Comparison of ENCODE assay signal across 9 cellular contexts in genomic region chr5:151315998-151316597, GRCh38. TPM values are rescaled to one million over a fixed set of nuclear protein-coding genes. Genes with fewer than 3 reads are reported as not detected.
DNase-seq lines count a peak whose midpoint lies in the region; ATAC-seq and TF ChIP-seq lines count a peak whose summit lies in the region.
"Had no signal": no experiment of that assay in that cellular context is flagged by ENCODE, and none has a peak within 500 bp of the region (broad histone marks: within the 10 kb centered on the region; RNA-seq: fewer than 3 reads in every experiment).

No MANE protein-coding gene starts in this region.

- no peaks in the 10 kb centered on the region for H3K9me3 ChIP-seq in naive thymus-derived CD4-positive, alpha-beta T cell (ENCODE audit: control insufficient read depth in 2 of 3, low read length in 3 of 3)

- H3K4me3 ChIP-seq in epithelial cell of proximal tubule (ENCODE audit: low read depth, low read length): no peak overlapping the region
- H3K4me3 ChIP-seq in naive thymus-derived CD4-positive, alpha-beta T cell (ENCODE audit: low read length): no peak overlapping the region

- no peaks in the 10 kb centered on the region for H3K36me3 ChIP-seq in naive thymus-derived CD4-positive, alpha-beta T cell (ENCODE audit: control insufficient read depth in 2 of 3, insufficient read depth in 3 of 3, low read length in 3 of 3)

- peak; percentile 86 for DNase-seq in AG08396 (ENCODE audit: low spot score)
- peak; percentile 82 for DNase-seq in GM13976 (ENCODE audit: low spot score)
- peak; percentile 55 for DNase-seq in NCI-H2227 treated with DMSO at 0.1 percent for 48 hours (lab: John Stamatoyannopoulos, UW)
- peak; percentile 62 for DNase-seq in activated CD4-positive, alpha-beta memory T cell treated with anti-CD3 and anti-CD28 coated beads, Interleukin-2, amount 10 ng/mL, durations not matched to agents 7 days and 5 days
- DNase-seq in epithelial cell of proximal tubule (ENCODE audit: low read depth): no peak
- peak in 6 of 9 donors; percentile 6 to 55 (median 11) for DNase-seq in naive thymus-derived CD4-positive, alpha-beta T cell
- DNase-seq in stimulated activated naive CD4-positive, alpha-beta T cell treated with Interleukin-2 at 50 U/mL for 16 hours (lab: John Stamatoyannopoulos, UW): peak; percentile 47

- H3K4me1 ChIP-seq in naive thymus-derived CD4-positive, alpha-beta T cell (ENCODE audit: control insufficient read depth in 2 of 2, insufficient read depth in 2 of 2, low read length in 2 of 2): no peaks in the 10 kb centered on the region

- no peaks in the 10 kb centered on the region for H3K9me3 Mint-ChIP-seq in activated CD4-positive, alpha-beta memory T cell treated with anti-CD3 and anti-CD28 coated beads, Interleukin-2, amount 10 ng/mL, durations not matched to agents 7 days and 5 days
- peaks cover 3 to 11% (median 5%) of the 10 kb centered on the region in 11 donors for H3K9me3 Mint-ChIP-seq in naive thymus-derived CD4-positive, alpha-beta T cell

- in situ Hi-C loops in GM13976 (cut with MboI; ENCODE audit: low sequenced_read_pairs, unreplicated experiment): no loop called here

- no peak overlapping the region for H3K27ac Mint-ChIP-seq in activated CD4-positive, alpha-beta memory T cell treated with anti-CD3 and anti-CD28 coated beads, Interleukin-2, amount 10 ng/mL, durations not matched to agents 7 days and 5 days
- H3K27ac Mint-ChIP-seq in naive thymus-derived CD4-positive, alpha-beta T cell: no peak overlapping the region
- H3K27ac Mint-ChIP-seq: stimulated activated naive CD8-positive, alpha-beta T cell treated with anti-CD3 and anti-CD28 coated beads, Interleukin-15, Interleukin-2, amounts not matched to agents 100 ng/mL and 50 ng/mL, for 24 hours had no signal

- H3K4me3 Mint-ChIP-seq in activated CD4-positive, alpha-beta memory T cell treated with anti-CD3 and anti-CD28 coated beads, Interleukin-2, amount 10 ng/mL, durations not matched to agents 7 days and 5 days: no peak overlapping the region
- H3K4me3 Mint-ChIP-seq in naive thymus-derived CD4-positive, alpha-beta T cell: no peak overlapping the region
- H3K4me3 Mint-ChIP-seq: stimulated activated naive CD8-positive, alpha-beta T cell treated with anti-CD3 and anti-CD28 coated beads, Interleukin-15, Interleukin-2, amounts not matched to agents 100 ng/mL and 50 ng/mL, for 24 hours had no signal

- CTCF ChIA-PET in activated CD4-positive, alpha-beta memory T cell treated with anti-CD3 and anti-CD28 coated beads, Interleukin-2, amount 10 ng/mL, durations not matched to agents 7 days and 5 days (lab: Charles Lee): interaction anchor here (0.6 to 1.6 kb wide), 31 partner anchors 8 to 470 kb away, joined by 3 to 10 read pairs (median 3); partner anchors contain the start of genes CCDC69, GM2A, IRGM and SLC36A2
- CTCF ChIA-PET in naive thymus-derived CD4-positive, alpha-beta T cell (lab: Charles Lee): interaction anchor here (0.6 to 1.2 kb wide), 3 partner anchors 64 to 191 kb away, joined by 3 to 5 read pairs (median 4); partner anchors contain the start of gene GM2A

- ATAC-seq in HG02870 (IDR thresholded peaks at IDR 0.05; ENCODE audit: unreplicated experiment): peak; percentile 79
- ATAC-seq in naive thymus-derived CD4-positive, alpha-beta T cell: peak; percentile 75

- H3K27me3 Mint-ChIP-seq in activated CD4-positive, alpha-beta memory T cell treated with anti-CD3 and anti-CD28 coated beads, Interleukin-2, amount 10 ng/mL, durations not matched to agents 7 days and 5 days: peaks cover 11% of the 10 kb centered on the region
- peaks cover 0 to 14% (median 6%) of the 10 kb centered on the region in 5 donors for H3K27me3 Mint-ChIP-seq in naive thymus-derived CD4-positive, alpha-beta T cell
- H3K27me3 Mint-ChIP-seq: stimulated activated naive CD8-positive, alpha-beta T cell treated with anti-CD3 and anti-CD28 coated beads, Interleukin-15, Interleukin-2, amounts not matched to agents 100 ng/mL and 50 ng/mL, for 24 hours had no signal

- peak; percentile 88 for TF ChIP-seq CTCF in GM13976 (IDR thresholded peaks at IDR 0.05; ENCODE audit: borderline replicate concordance, control extremely low read depth, extremely low read depth, insufficient read depth, missing control alignments)
- TF ChIP-seq CTCF in epithelial cell of proximal tubule (conservative IDR thresholded peaks at IDR 0.05; ENCODE audit: low read depth, low read length): peak; percentile 96

- H3K36me3 Mint-ChIP-seq in activated CD4-positive, alpha-beta memory T cell treated with anti-CD3 and anti-CD28 coated beads, Interleukin-2, amount 10 ng/mL, durations not matched to agents 7 days and 5 days (ENCODE audit: low read depth): no peaks in the 10 kb centered on the region
- H3K36me3 Mint-ChIP-seq in naive thymus-derived CD4-positive, alpha-beta T cell: peaks cover 0 to 5% (median 4%) of the 10 kb centered on the region in 5 donors

- intact Hi-C loops in naive thymus-derived CD4-positive, alpha-beta T cell (cut with micrococcal nuclease): loop anchor here in 1 of 2 donors (1.0 to 10.0 kb wide), 2 partner anchors 92 to 151 kb away; partner anchors contain the start of gene CCDC69

- H3K27ac ChIP-seq in naive thymus-derived CD4-positive, alpha-beta T cell (ENCODE audit: low read depth, low read length): no peak overlapping the region

- POLR2A ChIA-PET in activated CD4-positive, alpha-beta memory T cell treated with anti-CD3 and anti-CD28 coated beads, Interleukin-2, amount 10 ng/mL, durations not matched to agents 7 days and 5 days (lab: Charles Lee): interaction anchor here (0.6 to 1.5 kb wide), 3 partner anchors 92 to 102 kb away, joined by 3 to 4 read pairs (median 4); partner anchors contain the start of gene CCDC69
- POLR2A ChIA-PET in naive thymus-derived CD4-positive, alpha-beta T cell (lab: Charles Lee): no interaction called here

- no peaks in the 10 kb centered on the region for H3K4me1 Mint-ChIP-seq in activated CD4-positive, alpha-beta memory T cell treated with anti-CD3 and anti-CD28 coated beads, Interleukin-2, amount 10 ng/mL, durations not matched to agents 7 days and 5 days
- H3K4me1 Mint-ChIP-seq in naive thymus-derived CD4-positive, alpha-beta T cell: no peaks in the 10 kb centered on the region

- no peaks in the 10 kb centered on the region for H3K27me3 ChIP-seq in naive thymus-derived CD4-positive, alpha-beta T cell (ENCODE audit: control insufficient read depth in 2 of 2, insufficient read depth in 2 of 2, low read length in 2 of 2)

RNA-seq across cellular contexts. Expression of gene SLC36A3, which starts 12.5 kb away (rescaled TPM):
- total RNA-seq in activated CD4-positive, alpha-beta memory T cell treated with anti-CD3 and anti-CD28 coated beads, Interleukin-2, amount 10 ng/mL, durations not matched to agents 7 days and 5 days: not detected
- total RNA-seq in epithelial cell of proximal tubule: not detected in 2 replicates
- total RNA-seq in naive thymus-derived CD4-positive, alpha-beta T cell: not detected
- polyA plus RNA-seq in naive thymus-derived CD4-positive, alpha-beta T cell: not detected

RNA-seq across cellular contexts. Expression of gene SLC36A2, which starts 31.3 kb away (rescaled TPM):
- total RNA-seq in activated CD4-positive, alpha-beta memory T cell treated with anti-CD3 and anti-CD28 coated beads, Interleukin-2, amount 10 ng/mL, durations not matched to agents 7 days and 5 days: not detected
- not detected in 2 replicates for total RNA-seq in epithelial cell of proximal tubule
- total RNA-seq in naive thymus-derived CD4-positive, alpha-beta T cell: not detected
- not detected for polyA plus RNA-seq in naive thymus-derived CD4-positive, alpha-beta T cell
